In the genomic region with DNA sequence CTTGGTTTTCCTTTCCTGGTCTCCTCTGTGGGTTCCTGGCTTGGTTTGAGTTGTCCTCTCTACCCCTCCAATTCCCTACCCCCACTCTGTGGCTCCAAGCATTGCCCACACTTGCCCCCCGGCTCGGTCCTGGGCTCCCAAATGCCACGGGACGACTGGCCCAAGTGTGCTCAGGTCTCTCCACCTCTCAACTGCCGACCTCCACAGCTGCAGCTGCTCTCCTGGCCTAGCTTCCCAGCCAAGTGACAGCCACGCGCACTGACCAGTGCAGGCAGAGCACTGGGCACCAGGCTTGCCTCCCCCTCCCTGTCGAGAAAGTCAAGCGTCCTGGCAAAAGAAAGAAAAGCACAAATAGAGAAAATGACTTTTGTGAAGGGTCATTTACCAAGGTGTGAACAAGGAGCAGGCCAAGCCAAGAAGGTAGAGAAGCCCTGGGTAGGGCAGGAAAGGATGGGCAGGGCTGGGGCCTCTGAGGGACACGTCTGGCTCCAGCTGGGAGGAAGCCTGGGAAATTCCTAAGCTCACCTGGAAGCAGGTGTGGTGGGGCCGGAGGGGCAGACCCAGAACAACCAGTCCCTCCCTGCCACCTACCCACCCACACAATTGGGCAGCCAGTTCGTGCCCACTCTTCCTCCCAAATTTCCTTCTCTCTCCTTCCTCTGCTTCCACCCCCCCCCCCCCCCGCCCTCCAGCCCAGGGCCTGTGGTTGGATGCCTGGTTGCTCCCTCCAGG, we compare ENCODE assay signal across 1 cellular context.
TF ChIP-seq lines count a peak whose summit lies in the region.

No MANE protein-coding gene starts in this region.

TF ChIP-seq in HCT116, 20 proteins besides CTCF, POLR2A, EP300 and RAD21 (continued from another document):
- TF ChIP-seq, protein P1, sequence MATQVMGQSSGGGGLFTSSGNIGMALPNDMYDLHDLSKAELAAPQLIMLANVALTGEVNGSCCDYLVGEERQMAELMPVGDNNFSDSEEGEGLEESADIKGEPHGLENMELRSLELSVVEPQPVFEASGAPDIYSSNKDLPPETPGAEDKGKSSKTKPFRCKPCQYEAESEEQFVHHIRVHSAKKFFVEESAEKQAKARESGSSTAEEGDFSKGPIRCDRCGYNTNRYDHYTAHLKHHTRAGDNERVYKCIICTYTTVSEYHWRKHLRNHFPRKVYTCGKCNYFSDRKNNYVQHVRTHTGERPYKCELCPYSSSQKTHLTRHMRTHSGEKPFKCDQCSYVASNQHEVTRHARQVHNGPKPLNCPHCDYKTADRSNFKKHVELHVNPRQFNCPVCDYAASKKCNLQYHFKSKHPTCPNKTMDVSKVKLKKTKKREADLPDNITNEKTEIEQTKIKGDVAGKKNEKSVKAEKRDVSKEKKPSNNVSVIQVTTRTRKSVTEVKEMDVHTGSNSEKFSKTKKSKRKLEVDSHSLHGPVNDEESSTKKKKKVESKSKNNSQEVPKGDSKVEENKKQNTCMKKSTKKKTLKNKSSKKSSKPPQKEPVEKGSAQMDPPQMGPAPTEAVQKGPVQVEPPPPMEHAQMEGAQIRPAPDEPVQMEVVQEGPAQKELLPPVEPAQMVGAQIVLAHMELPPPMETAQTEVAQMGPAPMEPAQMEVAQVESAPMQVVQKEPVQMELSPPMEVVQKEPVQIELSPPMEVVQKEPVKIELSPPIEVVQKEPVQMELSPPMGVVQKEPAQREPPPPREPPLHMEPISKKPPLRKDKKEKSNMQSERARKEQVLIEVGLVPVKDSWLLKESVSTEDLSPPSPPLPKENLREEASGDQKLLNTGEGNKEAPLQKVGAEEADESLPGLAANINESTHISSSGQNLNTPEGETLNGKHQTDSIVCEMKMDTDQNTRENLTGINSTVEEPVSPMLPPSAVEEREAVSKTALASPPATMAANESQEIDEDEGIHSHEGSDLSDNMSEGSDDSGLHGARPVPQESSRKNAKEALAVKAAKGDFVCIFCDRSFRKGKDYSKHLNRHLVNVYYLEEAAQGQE (IDR thresholded peaks at IDR 0.05; ENCODE audit: low read depth): no peak
- TF ChIP-seq, protein P2, sequence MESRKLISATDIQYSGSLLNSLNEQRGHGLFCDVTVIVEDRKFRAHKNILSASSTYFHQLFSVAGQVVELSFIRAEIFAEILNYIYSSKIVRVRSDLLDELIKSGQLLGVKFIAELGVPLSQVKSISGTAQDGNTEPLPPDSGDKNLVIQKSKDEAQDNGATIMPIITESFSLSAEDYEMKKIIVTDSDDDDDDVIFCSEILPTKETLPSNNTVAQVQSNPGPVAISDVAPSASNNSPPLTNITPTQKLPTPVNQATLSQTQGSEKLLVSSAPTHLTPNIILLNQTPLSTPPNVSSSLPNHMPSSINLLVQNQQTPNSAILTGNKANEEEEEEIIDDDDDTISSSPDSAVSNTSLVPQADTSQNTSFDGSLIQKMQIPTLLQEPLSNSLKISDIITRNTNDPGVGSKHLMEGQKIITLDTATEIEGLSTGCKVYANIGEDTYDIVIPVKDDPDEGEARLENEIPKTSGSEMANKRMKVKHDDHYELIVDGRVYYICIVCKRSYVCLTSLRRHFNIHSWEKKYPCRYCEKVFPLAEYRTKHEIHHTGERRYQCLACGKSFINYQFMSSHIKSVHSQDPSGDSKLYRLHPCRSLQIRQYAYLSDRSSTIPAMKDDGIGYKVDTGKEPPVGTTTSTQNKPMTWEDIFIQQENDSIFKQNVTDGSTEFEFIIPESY (IDR thresholded peaks at IDR 0.05; ENCODE audit: extremely low read depth, insufficient replicate concordance, low read length): no peak
- no peak for TF ChIP-seq EZH2 (IDR thresholded peaks at IDR 0.05)
- no peak for TF ChIP-seq ZNF274 (IDR thresholded peaks at IDR 0.05; ENCODE audit: low read depth, low read length)
- TF ChIP-seq CBX3 (IDR thresholded peaks at IDR 0.05; ENCODE audit: low read depth): no peak
- no peak for TF ChIP-seq MAX (IDR thresholded peaks at IDR 0.05)
- TF ChIP-seq TCF7L2 (IDR thresholded peaks at IDR 0.05; ENCODE audit: borderline replicate concordance, extremely low read depth, insufficient read depth, insufficient read length): no peak
- no peak for TF ChIP-seq ZFX (IDR thresholded peaks at IDR 0.05)
- no peak for TF ChIP-seq POLR2AphosphoS5 (IDR thresholded peaks at IDR 0.05; ENCODE audit: low read depth, low read length)
- no peak for TF ChIP-seq ATF3 (IDR thresholded peaks at IDR 0.05)
- TF ChIP-seq ELF1 (IDR thresholded peaks at IDR 0.05; ENCODE audit: borderline replicate concordance, low read depth): no peak
